Comparison of ENCODE assay signal across 15 cellular contexts in the genomic region with DNA sequence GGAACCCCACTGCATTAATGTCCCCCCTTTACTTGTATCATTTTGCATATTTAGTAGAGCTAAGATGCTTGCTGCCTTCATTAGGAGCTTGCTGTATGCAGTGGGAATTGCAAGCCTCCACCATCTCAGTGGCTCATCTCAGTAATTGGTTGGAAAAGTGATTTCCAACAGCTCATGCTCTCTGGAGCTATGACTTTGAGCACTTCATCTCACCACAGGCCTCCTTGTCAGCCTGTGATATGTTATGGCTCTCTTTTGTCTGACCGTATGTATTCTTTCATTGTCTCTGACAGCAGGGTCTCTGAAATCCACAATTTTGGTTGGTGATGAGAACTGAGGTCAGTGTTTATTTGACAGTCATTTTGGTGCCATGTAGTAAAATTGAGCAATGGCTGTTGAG.
DNase-seq lines count a peak whose midpoint lies in the region; ATAC-seq and TF ChIP-seq lines count a peak whose summit lies in the region.
"Had no signal": no experiment of that assay in that cellular context is flagged by ENCODE, and none has a peak within 500 bp of the region (broad histone marks: within the 10 kb centered on the region; RNA-seq: fewer than 3 reads in every experiment).

No MANE protein-coding gene starts in this region.

- POLR2A ChIA-PET in WTC11 (lab: Charles Lee), result no interaction called here

- H3K4me1 ChIP-seq in GM23338 (ENCODE audit: insufficient read depth), result peaks cover 14% of the 10 kb centered on the region
- H3K4me1 ChIP-seq: A549, BE2C, Caco-2 had no signal

- H3F3A ChIP-seq in GM23338 (replicated peaks; ENCODE audit: low read depth), result no peaks in the 10 kb centered on the region

- H3K4me1 Mint-ChIP-seq in GM23338 (peaks cover 18% of the 10 kb centered on the region), WTC11 (peaks cover 15% of the 10 kb centered on the region)
- H3K4me1 Mint-ChIP-seq: CD4-positive, alpha-beta memory T cell had no signal

- H3K27ac Mint-ChIP-seq in GM23338 (no peak overlapping the region), WTC11 (no peak overlapping the region)
- H3K27ac Mint-ChIP-seq: CD4-positive, alpha-beta memory T cell had no signal

- H3K36me3 Mint-ChIP-seq in GM23338 (ENCODE audit: low read depth) (peaks cover 15% of the 10 kb centered on the region; the same call in 2 of the 3 replicates), WTC11 (no peaks in the 10 kb centered on the region)
- H3K36me3 Mint-ChIP-seq: CD4-positive, alpha-beta memory T cell had no signal

- H3K9me3 Mint-ChIP-seq in GM23338, result peaks cover 11% of the 10 kb centered on the region; the same call in 1 of the 3 replicates
- H3K9me3 Mint-ChIP-seq in WTC11, result 0 out of 2 replicates have a peak, but pooled peaks cover 5% of the 10 kb centered on the region

- no peaks in the 10 kb centered on the region for H3K9me2 ChIP-seq in GM23338 (ENCODE audit: insufficient read depth)

- no peak for DNase-seq in GM23338 (ENCODE audit: low spot score)
- DNase-seq in NCI-H146 (lab: John Stamatoyannopoulos, UW), result peak; percentile 20
- no peak for DNase-seq in WTC11 (ENCODE audit: low spot score)
- peak; percentile 3 for DNase-seq in stromal cell of bone marrow (ENCODE audit: low read depth)
- no peak for DNase-seq in KG1 (lab: John Stamatoyannopoulos, UW)
- no peak for DNase-seq in nucleus accumbens (lab: John Stamatoyannopoulos, UW)
- DNase-seq: BE2C; Caco-2; CD4-positive, alpha-beta memory T cell; DND-41; GDM1 had no signal

- CTCF ChIA-PET in WTC11 (lab: Charles Lee), result no interaction called here

- no peak overlapping the region for H3K4me2 ChIP-seq in GM23338
- H3K4me2 ChIP-seq: A549 had no signal

- H3K27me3 ChIP-seq in GM23338 (ENCODE audit: insufficient read depth), result no peaks in the 10 kb centered on the region
- H3K27me3 ChIP-seq: BE2C had no signal

- no peak overlapping the region for H3K4me3 ChIP-seq in GM23338
- H3K4me3 ChIP-seq: A549 had no signal

- TF ChIP-seq CTCF in GM23338 (conservative IDR thresholded peaks at IDR 0.05; ENCODE audit: low read depth in 2 of 2) (no peak), WTC11 (IDR thresholded peaks at IDR 0.05) (no peak)

- H3K27me3 Mint-ChIP-seq in GM23338 (ENCODE audit: insufficient read depth, low read depth, poor library complexity), result peaks cover 3% of the 10 kb centered on the region
- H3K27me3 Mint-ChIP-seq in WTC11 (ENCODE audit: low read depth), result peaks cover 14% of the 10 kb centered on the region
- H3K27me3 Mint-ChIP-seq: CD4-positive, alpha-beta memory T cell had no signal

- H3K4me3 Mint-ChIP-seq in GM23338 (no peak overlapping the region), WTC11 (no peak overlapping the region)
- H3K4me3 Mint-ChIP-seq: CD4-positive, alpha-beta memory T cell had no signal

- H3K79me2 ChIP-seq in GM23338 (replicated peaks; ENCODE audit: insufficient read depth), result no peaks in the 10 kb centered on the region; the same call in 1 of the 2 replicates

- no peak overlapping the region for H3K27ac ChIP-seq in GM23338 (ENCODE audit: low read depth)
- H3K27ac ChIP-seq: A549, C4-2B, HL-60 had no signal

- ATAC-seq in GM23338, result peak; percentile 62
- peak; percentile 82 for ATAC-seq in WTC11
- ATAC-seq: A549, HCT116 had no signal

- 0 out of 2 replicates have a peak, but pooled peaks cover 5% of the 10 kb centered on the region for H4K20me1 ChIP-seq in GM23338 (replicated peaks; ENCODE audit: insufficient read depth)

- no peak overlapping the region for H2AFZ ChIP-seq in GM23338

- no peaks in the 10 kb centered on the region for H3K36me3 ChIP-seq in GM23338 (ENCODE audit: insufficient read depth)
- H3K36me3 ChIP-seq: BE2C had no signal

TF ChIP-seq in GM23338, 12 proteins besides CTCF, POLR2A, EP300 and RAD21 (continues in another document):
- TF ChIP-seq EZH2phosphoT487 (IDR thresholded peaks at IDR 0.05; ENCODE audit: unreplicated experiment) (no peak), EZH2 (IDR thresholded peaks at IDR 0.05; ENCODE audit: low read depth, unreplicated experiment) (no peak), JUNB (IDR thresholded peaks at IDR 0.05; ENCODE audit: unreplicated experiment) (no peak), STAT1 (IDR thresholded peaks at IDR 0.05; ENCODE audit: unreplicated experiment) (no peak), CREB1 (CRISPR knock-in tag; IDR thresholded peaks at IDR 0.05; ENCODE audit: low read depth) (no peak), ZNF331 (CRISPR knock-in tag; IDR thresholded peaks at IDR 0.05; ENCODE audit: low read depth) (no peak)
- TF ChIP-seq, protein P1, sequence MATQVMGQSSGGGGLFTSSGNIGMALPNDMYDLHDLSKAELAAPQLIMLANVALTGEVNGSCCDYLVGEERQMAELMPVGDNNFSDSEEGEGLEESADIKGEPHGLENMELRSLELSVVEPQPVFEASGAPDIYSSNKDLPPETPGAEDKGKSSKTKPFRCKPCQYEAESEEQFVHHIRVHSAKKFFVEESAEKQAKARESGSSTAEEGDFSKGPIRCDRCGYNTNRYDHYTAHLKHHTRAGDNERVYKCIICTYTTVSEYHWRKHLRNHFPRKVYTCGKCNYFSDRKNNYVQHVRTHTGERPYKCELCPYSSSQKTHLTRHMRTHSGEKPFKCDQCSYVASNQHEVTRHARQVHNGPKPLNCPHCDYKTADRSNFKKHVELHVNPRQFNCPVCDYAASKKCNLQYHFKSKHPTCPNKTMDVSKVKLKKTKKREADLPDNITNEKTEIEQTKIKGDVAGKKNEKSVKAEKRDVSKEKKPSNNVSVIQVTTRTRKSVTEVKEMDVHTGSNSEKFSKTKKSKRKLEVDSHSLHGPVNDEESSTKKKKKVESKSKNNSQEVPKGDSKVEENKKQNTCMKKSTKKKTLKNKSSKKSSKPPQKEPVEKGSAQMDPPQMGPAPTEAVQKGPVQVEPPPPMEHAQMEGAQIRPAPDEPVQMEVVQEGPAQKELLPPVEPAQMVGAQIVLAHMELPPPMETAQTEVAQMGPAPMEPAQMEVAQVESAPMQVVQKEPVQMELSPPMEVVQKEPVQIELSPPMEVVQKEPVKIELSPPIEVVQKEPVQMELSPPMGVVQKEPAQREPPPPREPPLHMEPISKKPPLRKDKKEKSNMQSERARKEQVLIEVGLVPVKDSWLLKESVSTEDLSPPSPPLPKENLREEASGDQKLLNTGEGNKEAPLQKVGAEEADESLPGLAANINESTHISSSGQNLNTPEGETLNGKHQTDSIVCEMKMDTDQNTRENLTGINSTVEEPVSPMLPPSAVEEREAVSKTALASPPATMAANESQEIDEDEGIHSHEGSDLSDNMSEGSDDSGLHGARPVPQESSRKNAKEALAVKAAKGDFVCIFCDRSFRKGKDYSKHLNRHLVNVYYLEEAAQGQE (IDR thresholded peaks at IDR 0.05; ENCODE audit: unreplicated experiment), result no peak

TF ChIP-seq in WTC11, 78 proteins besides CTCF, POLR2A, EP300 and RAD21 (continues in another document):
- no peak for TF ChIP-seq RELA (CRISPR knock-in tag; IDR thresholded peaks at IDR 0.05; ENCODE audit: borderline replicate concordance)
- TF ChIP-seq, protein P2, sequence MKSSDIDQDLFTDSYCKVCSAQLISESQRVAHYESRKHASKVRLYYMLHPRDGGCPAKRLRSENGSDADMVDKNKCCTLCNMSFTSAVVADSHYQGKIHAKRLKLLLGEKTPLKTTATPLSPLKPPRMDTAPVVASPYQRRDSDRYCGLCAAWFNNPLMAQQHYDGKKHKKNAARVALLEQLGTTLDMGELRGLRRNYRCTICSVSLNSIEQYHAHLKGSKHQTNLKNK (CRISPR knock-in tag; IDR thresholded peaks at IDR 0.05), result no peak
- TF ChIP-seq ZNF416 (CRISPR knock-in tag; IDR thresholded peaks at IDR 0.05), result no peak
- TF ChIP-seq IRF2 (CRISPR knock-in tag; IDR thresholded peaks at IDR 0.05; ENCODE audit: borderline replicate concordance, low read depth), result no peak
- TF ChIP-seq EMX1 (CRISPR knock-in tag; IDR thresholded peaks at IDR 0.05), result no peak
- no peak for TF ChIP-seq ZNF121 (CRISPR knock-in tag; IDR thresholded peaks at IDR 0.05)
- TF ChIP-seq, protein P3, sequence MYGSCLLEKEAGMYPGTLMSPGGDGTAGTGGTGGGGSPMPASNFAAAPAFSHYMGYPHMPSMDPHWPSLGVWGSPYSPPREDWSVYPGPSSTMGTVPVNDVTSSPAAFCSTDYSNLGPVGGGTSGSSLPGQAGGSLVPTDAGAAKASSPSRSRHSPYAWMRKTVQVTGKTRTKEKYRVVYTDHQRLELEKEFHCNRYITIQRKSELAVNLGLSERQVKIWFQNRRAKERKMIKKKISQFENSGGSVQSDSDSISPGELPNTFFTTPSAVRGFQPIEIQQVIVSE (CRISPR knock-in tag; IDR thresholded peaks at IDR 0.05; ENCODE audit: borderline replicate concordance), result no peak
- TF ChIP-seq ZNF138 (CRISPR knock-in tag; conservative IDR thresholded peaks at IDR 0.05), result no peak
- TF ChIP-seq, protein P4, sequence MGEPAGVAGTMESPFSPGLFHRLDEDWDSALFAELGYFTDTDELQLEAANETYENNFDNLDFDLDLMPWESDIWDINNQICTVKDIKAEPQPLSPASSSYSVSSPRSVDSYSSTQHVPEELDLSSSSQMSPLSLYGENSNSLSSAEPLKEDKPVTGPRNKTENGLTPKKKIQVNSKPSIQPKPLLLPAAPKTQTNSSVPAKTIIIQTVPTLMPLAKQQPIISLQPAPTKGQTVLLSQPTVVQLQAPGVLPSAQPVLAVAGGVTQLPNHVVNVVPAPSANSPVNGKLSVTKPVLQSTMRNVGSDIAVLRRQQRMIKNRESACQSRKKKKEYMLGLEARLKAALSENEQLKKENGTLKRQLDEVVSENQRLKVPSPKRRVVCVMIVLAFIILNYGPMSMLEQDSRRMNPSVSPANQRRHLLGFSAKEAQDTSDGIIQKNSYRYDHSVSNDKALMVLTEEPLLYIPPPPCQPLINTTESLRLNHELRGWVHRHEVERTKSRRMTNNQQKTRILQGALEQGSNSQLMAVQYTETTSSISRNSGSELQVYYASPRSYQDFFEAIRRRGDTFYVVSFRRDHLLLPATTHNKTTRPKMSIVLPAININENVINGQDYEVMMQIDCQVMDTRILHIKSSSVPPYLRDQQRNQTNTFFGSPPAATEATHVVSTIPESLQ (CRISPR knock-in tag; IDR thresholded peaks at IDR 0.05), result no peak
- TF ChIP-seq CREM (CRISPR knock-in tag; IDR thresholded peaks at IDR 0.05), result no peak
- no peak for TF ChIP-seq TP53 (CRISPR knock-in tag; IDR thresholded peaks at IDR 0.05)
- no peak for TF ChIP-seq OVOL2 (CRISPR knock-in tag; IDR thresholded peaks at IDR 0.05; ENCODE audit: borderline replicate concordance)

Comparison
In these comparisons a context has a peak if more than half of its experiments do, and no peak if none do; other contexts are left out.
1. DNase-seq: peak in NCI-H146 (single experiment) and stromal cell of bone marrow (single experiment); none in GM23338 (single experiment), WTC11 (single experiment), KG1 (single experiment) and nucleus accumbens (0 of 56).